ENCODE assay signal across 7 cellular contexts in genomic region chr12:12719496-12719895, GRCh38.
A peak's percentile ranks its signal among the peaks of the same experiment; 100 is the strongest.
DNase-seq lines count a peak whose midpoint lies in the region; ATAC-seq and TF ChIP-seq lines count a peak whose summit lies in the region.

No MANE protein-coding gene starts in this region.

- H3K36me3 ChIP-seq in muscle layer of duodenum (ENCODE audit: control insufficient read depth in 1 of 2, insufficient read depth in 2 of 2, low read length in 2 of 2), result peaks cover 20 to 25% of the 10 kb centered on the region in 2 donors

- no peaks in the 10 kb centered on the region for H3K9me3 ChIP-seq in muscle layer of duodenum (ENCODE audit: control insufficient read depth in 1 of 2, low read length in 2 of 2)

- TF ChIP-seq CTCF in GM20000 (IDR thresholded peaks at IDR 0.05; ENCODE audit: extremely low read depth, missing control alignments) (no peak), cardiac fibroblast (IDR thresholded peaks at IDR 0.05; ENCODE audit: low read depth, low read length) (no peak)

- peak overlapping the region; percentile 87 to 91 for H3K4me3 ChIP-seq in cardiac fibroblast (replicated peaks in 1 of 2; ENCODE audit: low read depth in 2 of 2, low read length in 2 of 2)
- peak overlapping the region; percentile 83 to 98 for H3K4me3 ChIP-seq in muscle layer of duodenum (ENCODE audit: low read depth in 1 of 2, low read length in 2 of 2)

- no peak for ATAC-seq in GM19324 (IDR thresholded peaks at IDR 0.05; ENCODE audit: low FRiP score, unreplicated experiment)
- ATAC-seq in HG03095 (IDR thresholded peaks at IDR 0.05; ENCODE audit: unreplicated experiment), result no peak

- DNase-seq in GM20000 (ENCODE audit: low spot score), result peak; percentile 58
- peak; percentile 35 for DNase-seq in NCI-H69 (lab: John Stamatoyannopoulos, UW)
- DNase-seq in cardiac fibroblast (ENCODE audit: low read depth in 2 of 2), result peak in 1 of 2 donors; percentile 53
- DNase-seq in NCI-H2196 treated with DMSO at 0.1 percent for 48 hours (lab: John Stamatoyannopoulos, UW; ENCODE audit: unreplicated experiment), result no peak

- H3K27me3 ChIP-seq in muscle layer of duodenum (ENCODE audit: low read depth, low read length), result no peaks in the 10 kb centered on the region

- peak overlapping the region; percentile 98 for H3K27ac ChIP-seq in muscle layer of duodenum (ENCODE audit: low read length)

- peaks cover 27 to 50% of the 10 kb centered on the region in 2 donors for H3K4me1 ChIP-seq in muscle layer of duodenum (ENCODE audit: control insufficient read depth in 1 of 2, insufficient read depth in 2 of 2, low read length in 2 of 2)
